ENCODE assay signal across 8 cellular contexts in the genomic region with DNA sequence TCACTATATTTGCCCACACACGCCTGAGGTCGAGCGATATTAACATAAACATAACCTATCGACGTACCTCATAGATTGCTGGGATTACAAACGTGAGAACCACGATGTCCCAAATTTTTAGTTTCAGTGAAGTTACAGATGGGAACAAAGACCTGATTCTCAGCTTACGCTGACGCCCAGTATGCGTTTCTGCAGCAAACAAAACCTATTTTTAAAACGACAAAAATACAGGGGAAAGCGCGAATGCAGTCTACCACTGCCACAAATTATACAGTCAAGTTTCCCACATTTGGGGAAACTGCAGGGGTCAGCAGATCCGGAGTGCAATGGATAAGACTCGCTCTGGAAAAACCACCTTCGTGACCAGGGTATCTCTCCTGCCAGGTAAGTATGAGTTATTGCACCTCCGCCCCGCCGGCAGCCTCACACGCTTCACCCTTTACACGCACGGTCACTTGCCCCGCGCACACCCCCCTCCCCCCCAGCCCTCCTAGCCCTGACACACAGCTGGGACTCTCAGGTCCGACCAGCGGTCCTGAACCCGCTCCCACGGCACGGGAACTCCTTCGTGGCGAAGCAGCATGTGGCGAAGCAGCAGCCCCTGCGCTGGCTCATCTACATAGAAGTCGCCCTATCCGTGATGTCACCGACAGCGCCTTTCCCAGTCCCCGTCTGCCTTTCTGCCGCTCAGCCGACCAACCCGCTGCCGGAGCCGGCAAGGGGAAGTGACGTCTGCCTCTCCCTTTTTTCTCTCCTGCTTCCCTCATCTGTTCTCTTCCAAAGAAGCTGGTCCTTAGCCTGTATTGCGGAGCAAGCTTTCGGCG. TPM values are rescaled to one million over a fixed set of nuclear protein-coding genes. Genes with fewer than 3 reads are reported as not detected.
DNase-seq lines count a peak whose midpoint lies in the region; ATAC-seq, FAIRE-seq and TF ChIP-seq lines count a peak whose summit lies in the region.
"Not testable (repeated sequence)": the region's sequence is repeated elsewhere in the genome, so short reads cannot be mapped to it uniquely, and the experiment has no call there.

No MANE protein-coding gene starts in this region.

- not testable (repeated sequence) for H3K36me3 ChIP-seq in BLaER1; HepG2 (replicated peaks in 1 of 2; ENCODE audit: control insufficient read depth in 1 of 2, insufficient read depth in 2 of 2, low read length in 2 of 2)

- H3K4me1 ChIP-seq in BLaER1, result not testable (repeated sequence)
- peaks cover 42% of the 10 kb centered on the region for H3K4me1 ChIP-seq in HepG2 (ENCODE audit: insufficient read depth, low read length)

- intact Hi-C loops in activated CD4-positive, alpha-beta memory T cell treated with anti-CD3 and anti-CD28 coated beads for 36 hours (cut with micrococcal nuclease), result not testable (repeated sequence)
- intact Hi-C loops in HepG2 (cut with micrococcal nuclease; ENCODE audit: unreplicated experiment), result loop anchor here (1.0 kb wide), 1 partner anchor 14 kb away; no protein-coding TSS in a partner anchor

- 1% methylated on average over 27 of the region's 47 CpGs for WGBS in HepG2 (ENCODE audit: low lambda C conversion rate)

- H3K27ac Mint-ChIP-seq in activated CD4-positive, alpha-beta memory T cell treated with anti-CD3 and anti-CD28 coated beads for 36 hours, result peak overlapping the region; percentile 98

- not testable (repeated sequence) for H3K79me2 ChIP-seq in HepG2 (ENCODE audit: insufficient read depth, low read length)

- POLR2A ChIA-PET in activated CD4-positive, alpha-beta memory T cell treated with anti-CD3 and anti-CD28 coated beads for 36 hours (lab: Charles Lee), result interaction anchor here (0.6 to 4.3 kb wide), 19 partner anchors 9 to 771 kb away, joined by 3 to 145 read pairs (median 4); partner anchors contain the start of genes ANKRD34A, HJV, PEX11B and PIAS3
- POLR2A ChIA-PET in HepG2 (lab: Yijun Ruan, JAX), result interaction anchor here (0.9 to 6.1 kb wide), 15 partner anchors 9 to 587 kb away, joined by 3 to 297 read pairs (median 6); partner anchors contain the start of genes ANKRD34A, HJV, LIX1L and PIAS3

- BruUV-seq in HepG2 (replicated peaks; lab: Mats Ljungman, UMichigan), result TSS peak; percentile 97

- peak; percentile 66 for FAIRE-seq in HepG2 (lab: Jason Lieb, UNC)

- not testable (repeated sequence) for H3K27me3 Mint-ChIP-seq in activated CD4-positive, alpha-beta memory T cell treated with anti-CD3 and anti-CD28 coated beads for 36 hours

- H3K4me3 ChIP-seq in BLaER1, result peak overlapping the region; percentile 65
- H3K4me3 ChIP-seq in HepG2 (replicated peaks in 1 of 3; ENCODE audit: insufficient read depth in 1 of 3, low read depth in 2 of 3, low read length in 3 of 3), result peak overlapping the region; percentile 60 to 71 (median 67)

- not testable (repeated sequence) for H4K20me1 ChIP-seq in BLaER1; HepG2 (ENCODE audit: insufficient read depth, low read length)

- peaks cover 32% of the 10 kb centered on the region for H3K4me1 Mint-ChIP-seq in activated CD4-positive, alpha-beta memory T cell treated with anti-CD3 and anti-CD28 coated beads for 36 hours (ENCODE audit: low read depth)

- H3K27ac ChIP-seq in BLaER1 (peak overlapping the region; percentile 67; the same call in 1 of the 2 replicates), HepG2 (ENCODE audit: extremely low read length, insufficient read depth, low read length) (peak overlapping the region; percentile 94)

- ATAC-seq in HG03565 (IDR thresholded peaks at IDR 0.05; ENCODE audit: unreplicated experiment) (peak; percentile 76), HepG2 (peak; percentile 94)

- CTCF ChIA-PET in activated CD4-positive, alpha-beta memory T cell treated with anti-CD3 and anti-CD28 coated beads for 36 hours (lab: Charles Lee), result interaction anchor here (1.1 to 1.4 kb wide), 3 partner anchors 14 to 20 kb away, joined by 4 to 5 read pairs (median 4); no protein-coding TSS in a partner anchor
- CTCF ChIA-PET in HepG2 (lab: Yijun Ruan, JAX; ENCODE audit: low intra/inter-chr PET ratio, low total read pairs), result not testable (repeated sequence)

- DNase-seq in GM19240 (ENCODE audit: insufficient read length, low spot score) (peak; percentile 53), NCI-H774 (lab: John Stamatoyannopoulos, UW) (peak; percentile 85), dermis blood vessel endothelial cell (peak; percentile 90), HepG2 (ENCODE audit: low spot score) (peak; percentile 96)
- peak; percentile 87 for DNase-seq in activated CD4-positive, alpha-beta memory T cell treated with anti-CD3 and anti-CD28 coated beads for 36 hours
- peak; percentile 74 to 87 for DNase-seq in stimulated activated CD4-positive, alpha-beta T cell treated with anti-CD3 and anti-CD28 coated beads, Interleukin-2, amount 100 ng/mL, for 24 hours

- not testable (repeated sequence) for H3K9me3 Mint-ChIP-seq in activated CD4-positive, alpha-beta memory T cell treated with anti-CD3 and anti-CD28 coated beads for 36 hours

- peak; percentile 78; the same call in 1 of the 2 replicates for TF ChIP-seq RAD21 in HepG2 (CRISPR knock-in tag; IDR thresholded peaks at IDR 0.05)

- not testable (repeated sequence) for H3K9me3 ChIP-seq in BLaER1; HepG2 (ENCODE audit: low read length)

- H3K27me3 ChIP-seq in BLaER1; HepG2 (ENCODE audit: control insufficient read depth in 1 of 2, insufficient read depth in 2 of 2, low read length in 2 of 2): not testable (repeated sequence)

- peak; percentile 99 to 100 for TF ChIP-seq POLR2A in HepG2 (IDR thresholded peaks at IDR 0.05; ENCODE audit: insufficient read depth in 1 of 2, low read depth in 2 of 2, low read length in 2 of 2)

- peak in 1 of 2 experiments; percentile 62; a peak in 2 of 4 replicates for TF ChIP-seq EP300 in HepG2 (IDR thresholded peaks at IDR 0.05; ENCODE audit: low read depth in 2 of 2, low read length in 2 of 2)
- peak; percentile 88 for TF ChIP-seq EP300 in HepG2 (CRISPR knock-in tag; IDR thresholded peaks at IDR 0.05; ENCODE audit: borderline replicate concordance)

- H3K9ac ChIP-seq in BLaER1, result peak overlapping the region; percentile 73
- H3K9ac ChIP-seq in HepG2 (ENCODE audit: insufficient read depth, low read depth, low read length), result peak overlapping the region; percentile 83

- H3K4me2 ChIP-seq in BLaER1 (peak overlapping the region; percentile 88), HepG2 (ENCODE audit: low read depth, low read length) (peak overlapping the region; percentile 79)

- TF ChIP-seq CTCF in HepG2 (CRISPR knock-in tag; IDR thresholded peaks at IDR 0.05), result 0 out of 2 replicates have a peak, but pooled peaks have one; percentile 5

- not testable (repeated sequence) for H2AFZ ChIP-seq in HepG2 (ENCODE audit: low read length)

- not testable (repeated sequence) for H3K36me3 Mint-ChIP-seq in activated CD4-positive, alpha-beta memory T cell treated with anti-CD3 and anti-CD28 coated beads for 36 hours

- H3K4me3 Mint-ChIP-seq in activated CD4-positive, alpha-beta memory T cell treated with anti-CD3 and anti-CD28 coated beads for 36 hours, result peak overlapping the region; percentile 82

- in situ Hi-C loops in HepG2 (cut with HindIII; ENCODE audit: extremely low pct_ligation_motif_present, low pct_unique_long_range_greater_than_20kb), result not testable (repeated sequence)

RNA-seq across cellular contexts. Expression of gene HJV, which starts 30.5 kb away (rescaled TPM):
- total RNA-seq in activated CD4-positive, alpha-beta memory T cell treated with anti-CD3 and anti-CD28 coated beads for 36 hours, result not detected
- total RNA-seq in dermis blood vessel endothelial cell (not detected in 2 replicates), HepG2 (2016; rRNA removed; fragmentation: Illumina TruSeq; extraction: Trizol) (0.15 and 0.18 TPM in 2 replicates)
- 0.35 TPM in 1 of 2 replicates, not detected in the other for total RNA-seq in HepG2 (2016; cell fraction: cytosol; rRNA removed; fragmentation: Illumina TruSeq; extraction: Trizol; ENCODE audit: low read depth)
- total RNA-seq in HepG2 (2016; cell fraction: insoluble cytoplasmic fraction; rRNA removed; fragmentation: Illumina TruSeq; extraction: Trizol), result 0.30 TPM in 1 of 2 replicates, not detected in the other
- 0.22 and 0.28 TPM in 2 replicates for total RNA-seq in HepG2 (2016; cell fraction: membrane; rRNA removed; fragmentation: Illumina TruSeq; extraction: Trizol)
- total RNA-seq in HepG2 (2016; cell fraction: nucleus; rRNA removed; fragmentation: Illumina TruSeq; extraction: Trizol), result not detected in 2 replicates
- polyA plus RNA-seq in HepG2 (2011; rRNA removed), result 0.03 TPM in 1 of 2 replicates, not detected in the other
- polyA plus RNA-seq in HepG2 (2011; cell fraction: cytosol; rRNA removed), result 0.03 and 0.05 TPM in 2 replicates
- polyA plus RNA-seq in HepG2 (2011; cell fraction: nucleus; rRNA removed), result not detected in 2 replicates
- not detected in 2 replicates for polyA plus RNA-seq in HepG2 (2012)
- polyA plus RNA-seq in HepG2 (2016; cell fraction: cytosol; fragmentation: Illumina TruSeq; extraction: Trizol; ENCODE audit: low read depth), result 0.08 and 0.12 TPM in 2 replicates
- not detected in 2 replicates for polyA plus RNA-seq in HepG2 (2016; cell fraction: insoluble cytoplasmic fraction; fragmentation: Illumina TruSeq; extraction: Trizol; ENCODE audit: low read depth)
- not detected in 2 replicates for polyA plus RNA-seq in HepG2 (2016; cell fraction: membrane; fragmentation: Illumina TruSeq; extraction: Trizol; ENCODE audit: low read depth)
- polyA plus RNA-seq in HepG2 (2016; cell fraction: nucleus; fragmentation: Illumina TruSeq; extraction: Trizol; ENCODE audit: insufficient read depth, low read depth), result not detected in 2 replicates
- polyA minus RNA-seq in HepG2 (2011; rRNA and poly(A)+ RNA removed; ENCODE audit: low replicate concordance), result not detected in 2 replicates
- polyA minus RNA-seq in HepG2 (2011; cell fraction: cytosol; rRNA and poly(A)+ RNA removed), result not detected in 2 replicates
- polyA minus RNA-seq in HepG2 (2011; cell fraction: nucleus; rRNA and poly(A)+ RNA removed), result not detected in 2 replicates

RNA-seq across cellular contexts. Expression of gene TXNIP, which starts 55.7 kb away (rescaled TPM):
- total RNA-seq in activated CD4-positive, alpha-beta memory T cell treated with anti-CD3 and anti-CD28 coated beads for 36 hours, result 10 to 100 TPM; 82.6 to 88.8 TPM
- total RNA-seq in dermis blood vessel endothelial cell (108 and 151 TPM in 2 replicates), HepG2 (2016; rRNA removed; fragmentation: Illumina TruSeq; extraction: Trizol) (24.4 and 25.4 TPM in 2 replicates)
- total RNA-seq in HepG2 (2016; cell fraction: cytosol; rRNA removed; fragmentation: Illumina TruSeq; extraction: Trizol; ENCODE audit: low read depth), result 4.1 and 4.3 TPM in 2 replicates
- 23.8 and 24.4 TPM in 2 replicates for total RNA-seq in HepG2 (2016; cell fraction: insoluble cytoplasmic fraction; rRNA removed; fragmentation: Illumina TruSeq; extraction: Trizol)
- total RNA-seq in HepG2 (2016; cell fraction: membrane; rRNA removed; fragmentation: Illumina TruSeq; extraction: Trizol), result 11.5 and 11.6 TPM in 2 replicates
- 34.7 and 39.5 TPM in 2 replicates for total RNA-seq in HepG2 (2016; cell fraction: nucleus; rRNA removed; fragmentation: Illumina TruSeq; extraction: Trizol)
- polyA plus RNA-seq in HepG2 (2011; rRNA removed), result 237 and 283 TPM in 2 replicates
- 133 and 240 TPM in 2 replicates for polyA plus RNA-seq in HepG2 (2011; cell fraction: cytosol; rRNA removed)
- polyA plus RNA-seq in HepG2 (2011; cell fraction: nucleus; rRNA removed), result 150 and 152 TPM in 2 replicates
- polyA plus RNA-seq in HepG2 (2012), result 191 and 204 TPM in 2 replicates
- 1.0 and 1.3 TPM in 2 replicates for polyA plus RNA-seq in HepG2 (2016; cell fraction: cytosol; fragmentation: Illumina TruSeq; extraction: Trizol; ENCODE audit: low read depth)
- 19.6 and 21.5 TPM in 2 replicates for polyA plus RNA-seq in HepG2 (2016; cell fraction: insoluble cytoplasmic fraction; fragmentation: Illumina TruSeq; extraction: Trizol; ENCODE audit: low read depth)
- polyA plus RNA-seq in HepG2 (2016; cell fraction: membrane; fragmentation: Illumina TruSeq; extraction: Trizol; ENCODE audit: low read depth), result 3.9 and 4.1 TPM in 2 replicates
- polyA plus RNA-seq in HepG2 (2016; cell fraction: nucleus; fragmentation: Illumina TruSeq; extraction: Trizol; ENCODE audit: insufficient read depth, low read depth), result 35.2 and 39.0 TPM in 2 replicates
- 132 and 425 TPM in 2 replicates for polyA minus RNA-seq in HepG2 (2011; rRNA and poly(A)+ RNA removed; ENCODE audit: low replicate concordance)
- polyA minus RNA-seq in HepG2 (2011; cell fraction: cytosol; rRNA and poly(A)+ RNA removed), result 117 and 168 TPM in 2 replicates
- 259 and 346 TPM in 2 replicates for polyA minus RNA-seq in HepG2 (2011; cell fraction: nucleus; rRNA and poly(A)+ RNA removed)

Comparison
In these comparisons a context has a peak if more than half of its experiments do, and no peak if none do; other contexts are left out.
1. Peak in every context shown above with its lines: DNase-seq, ATAC-seq, H3K4me3 ChIP-seq and H3K27ac ChIP-seq.